In the genomic region with DNA sequence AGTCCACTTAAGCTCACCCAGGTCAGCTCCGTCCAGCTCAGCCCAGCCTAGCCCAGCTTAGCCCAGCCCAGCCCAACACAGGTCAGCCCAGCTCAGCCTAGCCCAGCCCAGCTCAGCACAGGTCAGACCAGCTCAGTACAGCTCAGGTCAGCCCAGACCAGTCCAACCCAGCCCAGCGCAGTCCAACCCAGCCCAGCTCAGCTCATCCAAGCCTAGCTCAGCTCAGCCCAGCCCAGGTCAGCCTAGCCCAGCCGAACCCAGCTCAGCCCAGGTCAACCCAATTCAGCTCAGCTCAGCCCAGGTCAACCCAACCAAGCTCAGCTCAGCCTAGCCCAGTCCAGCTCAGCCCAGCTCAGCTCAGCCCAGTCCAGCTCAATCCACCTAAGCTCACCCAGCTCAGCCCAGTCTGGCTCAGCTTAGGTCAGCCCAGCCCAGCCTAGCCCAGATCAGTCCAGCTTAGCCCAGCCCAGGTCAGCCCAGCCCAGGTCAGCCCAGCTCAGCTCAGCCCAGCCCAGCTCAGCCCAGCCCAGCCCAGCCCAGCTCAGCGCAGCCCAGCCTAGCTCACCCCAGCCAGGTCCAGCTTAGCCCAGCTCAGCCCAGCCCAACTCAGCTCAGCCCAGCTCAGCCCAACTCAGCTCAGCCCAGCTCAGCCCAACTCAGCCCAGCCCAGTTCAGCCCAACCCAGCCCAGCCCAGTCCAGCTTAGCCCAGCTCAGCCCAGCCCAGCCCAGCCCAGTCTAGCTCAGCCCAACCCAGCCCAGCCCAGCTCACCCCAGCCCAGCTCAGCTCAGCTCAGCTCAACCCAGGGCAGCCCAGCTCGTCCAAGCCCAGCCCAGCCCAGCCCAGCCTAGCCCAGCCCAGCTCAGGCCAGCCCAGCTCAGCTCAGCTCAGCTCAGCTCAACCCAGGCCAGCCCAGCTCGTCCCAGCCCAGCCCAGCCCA, we compare ENCODE assay signal across 31 cellular contexts.
DNase-seq lines count a peak whose midpoint lies in the region; ATAC-seq, FAIRE-seq and TF ChIP-seq lines count a peak whose summit lies in the region.
"Had no signal": no experiment of that assay in that cellular context is flagged by ENCODE, and none has a peak within 500 bp of the region (broad histone marks: within the 10 kb centered on the region; RNA-seq: fewer than 3 reads in every experiment).

No MANE protein-coding gene starts in this region.

- H3K4me2 ChIP-seq in OCI-LY7 (ENCODE audit: low read length): no peak overlapping the region
- H3K4me2 ChIP-seq: PC-9 had no signal

- BruUV-seq in OCI-LY7 (replicated peaks; lab: Mats Ljungman, UMichigan): no TSS peak

- H3K36me3 Mint-ChIP-seq in endodermal cell (ENCODE audit: low read depth): no peaks in the 10 kb centered on the region
- no peaks in the 10 kb centered on the region for H3K36me3 Mint-ChIP-seq in osteocyte (ENCODE audit: unreplicated experiment)
- H3K36me3 Mint-ChIP-seq: CD8-positive, alpha-beta memory T cell had no signal

- H3K27me3 ChIP-seq in endodermal cell (ENCODE audit: control insufficient read depth, insufficient read depth, low read length, poor library complexity, severe bottlenecking): no peaks in the 10 kb centered on the region
- H3K27me3 ChIP-seq: colonic mucosa, upper lobe of left lung had no signal

- no peaks in the 10 kb centered on the region for H4K20me1 ChIP-seq in OCI-LY7 (ENCODE audit: insufficient read depth, low read length)

- CTCF ChIA-PET in OCI-LY7 (lab: Charles Lee; ENCODE audit: unreplicated experiment): interaction anchor here (0.8 to 1.5 kb wide), 2 partner anchors 63 to 74 kb away, joined by 3 to 6 read pairs; no protein-coding TSS in a partner anchor

- H3K36me3 ChIP-seq in OCI-LY7 (ENCODE audit: insufficient read depth, low read length) (no peaks in the 10 kb centered on the region), endodermal cell (ENCODE audit: control insufficient read depth, insufficient read depth, low read length) (no peaks in the 10 kb centered on the region)
- H3K36me3 ChIP-seq: colonic mucosa, gastroesophageal sphincter, left ventricle myocardium inferior, upper lobe of left lung had no signal

- no peak for FAIRE-seq in H54 (lab: Jason Lieb, UNC)
- FAIRE-seq: HepG2, TTC549 had no signal

- H3K4me1 ChIP-seq in OCI-LY7 (ENCODE audit: insufficient read depth, low read length, poor library complexity, severe bottlenecking): peaks cover 27% of the 10 kb centered on the region
- H3K4me1 ChIP-seq in endodermal cell (ENCODE audit: control insufficient read depth, insufficient read depth, low read length): no peaks in the 10 kb centered on the region
- H3K4me1 ChIP-seq: colonic mucosa, gastroesophageal sphincter, left ventricle myocardium inferior, upper lobe of left lung had no signal

- peak; percentile 20 for DNase-seq in OCI-LY7 (ENCODE audit: low spot score)
- peak; percentile 27 for DNase-seq in endodermal cell
- peak; percentile 81 for DNase-seq in osteocyte (ENCODE audit: extremely low spot score, unreplicated experiment)
- no peak for DNase-seq in NCI-H82 treated with DMSO at 0.1 percent for 48 hours (lab: John Stamatoyannopoulos, UW; ENCODE audit: unreplicated experiment)
- DNase-seq in H54 (ENCODE audit: insufficient read length, low spot score): no peak
- no peak for DNase-seq in iPS-NIHi11 (ENCODE audit: low spot score)
- DNase-seq: activated CD4-positive, alpha-beta T cell treated with anti-CD3 and anti-CD28 coated beads for 1 hour; activated CD8-positive, alpha-beta T cell treated with anti-CD3 and anti-CD28 coated beads, Interleukin-2, amount 10 ng/mL, durations not matched to agents 7 days and 5 days; activated naive CD4-positive, alpha-beta T cell treated with anti-CD3 and anti-CD28 coated beads for 36 hours; activated T-cell treated with anti-CD3 and anti-CD28 coated beads, Interleukin-2, amount 50 U/mL, for 72 hours; colonic mucosa; DMS53; GF-D8; H9; hippocampal formation; left ventricle myocardium inferior; midbrain; NCI-H1105 treated with DMSO at 0.1 percent for 48 hours; NCI-H2029 treated with DMSO at 0.1 percent for 48 hours; NCI-H226; PC-9; SIG-M5; stimulated activated CD8-positive, alpha-beta memory T cell treated with anti-CD3 and anti-CD28 coated beads, Interleukin-4, amount 100 ng/mL, for 48 hours had no signal

- no peaks in the 10 kb centered on the region for H3K9me2 ChIP-seq in OCI-LY7 (ENCODE audit: insufficient read depth, low read length)

- H3K9me3 ChIP-seq in OCI-LY7 (ENCODE audit: low read length) (no peaks in the 10 kb centered on the region), endodermal cell (ENCODE audit: control insufficient read depth, low read length) (peaks cover 7% of the 10 kb centered on the region)
- H3K9me3 ChIP-seq: colonic mucosa, gastroesophageal sphincter, left ventricle myocardium inferior, upper lobe of left lung had no signal

- no peaks in the 10 kb centered on the region for H3K4me1 Mint-ChIP-seq in endodermal cell
- no peaks in the 10 kb centered on the region for H3K4me1 Mint-ChIP-seq in osteocyte (ENCODE audit: unreplicated experiment)
- H3K4me1 Mint-ChIP-seq: CD8-positive, alpha-beta memory T cell; H9 had no signal

- intact Hi-C loops in OCI-LY7 (cut with micrococcal nuclease; ENCODE audit: unreplicated experiment): no loop called here

- no peak for ATAC-seq in GM21786 (IDR thresholded peaks at IDR 0.05; ENCODE audit: unreplicated experiment)
- ATAC-seq: activated CD8-positive, alpha-beta T cell treated with anti-CD3 and anti-CD28 coated beads, Interleukin-2, amount 10 ng/mL, durations not matched to agents 7 days and 5 days; gastroesophageal sphincter; HepG2 had no signal

- POLR2A ChIA-PET in OCI-LY7 (lab: Charles Lee): interaction anchor here (0.8 to 2.3 kb wide), 4 partner anchors 90 to 146 kb away, joined by 3 to 6 read pairs (median 5); no protein-coding TSS in a partner anchor

- TF ChIP-seq POLR2A in GM10847 (IDR thresholded peaks at IDR 0.05; ENCODE audit: extremely low read depth, insufficient read length) (peak; percentile 14), H54 (IDR thresholded peaks at IDR 0.05; ENCODE audit: low read depth, low read length) (no peak)

- H3K9ac ChIP-seq in endodermal cell (ENCODE audit: extremely low read depth, low read length, poor library complexity, severe bottlenecking): no peak overlapping the region

- 78 to 84% methylated on average over 3 to 5 of the region's 6 CpGs for WGBS in endodermal cell (ENCODE audit: insufficient coverage in 1 of 2, insufficient read length in 1 of 2), 2 experiments

- no peak overlapping the region for H3K4me3 ChIP-seq in OCI-LY7 (ENCODE audit: low read depth, low read length, poor library complexity, severe bottlenecking)
- H3K4me3 ChIP-seq in endodermal cell (ENCODE audit: low read length): no peak overlapping the region
- H3K4me3 ChIP-seq: colonic mucosa, gastroesophageal sphincter, left ventricle myocardium inferior, PC-9, upper lobe of left lung had no signal

- H3K9me3 Mint-ChIP-seq in endodermal cell (peaks cover 50% of the 10 kb centered on the region), osteocyte (ENCODE audit: unreplicated experiment) (no peaks in the 10 kb centered on the region)
- H3K9me3 Mint-ChIP-seq: activated naive CD4-positive, alpha-beta T cell treated with anti-CD3 and anti-CD28 coated beads for 36 hours; activated T-cell treated with anti-CD3 and anti-CD28 coated beads, Interleukin-2, amount 50 U/mL, for 72 hours; CD8-positive, alpha-beta memory T cell had no signal

- H3K27me3 Mint-ChIP-seq in endodermal cell (ENCODE audit: insufficient read depth) (peaks cover 2% of the 10 kb centered on the region), osteocyte (ENCODE audit: unreplicated experiment) (no peaks in the 10 kb centered on the region)
- H3K27me3 Mint-ChIP-seq: CD8-positive, alpha-beta memory T cell; progenitor cell of endocrine pancreas had no signal

- H3K79me2 ChIP-seq in OCI-LY7 (ENCODE audit: insufficient read depth, low read depth, low read length): no peaks in the 10 kb centered on the region

- TF ChIP-seq CTCF in OCI-LY7 (conservative IDR thresholded peaks at IDR 0.05; ENCODE audit: low read length) (no peak), endodermal cell (conservative IDR thresholded peaks at IDR 0.05) (no peak), osteocyte (IDR thresholded peaks at IDR 0.05) (no peak)

- no peak overlapping the region for H3K4me3 Mint-ChIP-seq in endodermal cell
- no peak overlapping the region for H3K4me3 Mint-ChIP-seq in osteocyte (ENCODE audit: unreplicated experiment)
- H3K4me3 Mint-ChIP-seq: activated CD8-positive, alpha-beta T cell treated with anti-CD3 and anti-CD28 coated beads, Interleukin-2, amount 10 ng/mL, durations not matched to agents 7 days and 5 days; activated naive CD4-positive, alpha-beta T cell treated with anti-CD3 and anti-CD28 coated beads for 36 hours; activated T-cell treated with anti-CD3 and anti-CD28 coated beads, Interleukin-2, amount 50 U/mL, for 72 hours; CD8-positive, alpha-beta memory T cell; H9 had no signal

- no peak overlapping the region for H3K27ac Mint-ChIP-seq in endodermal cell
- H3K27ac Mint-ChIP-seq in osteocyte (ENCODE audit: unreplicated experiment): no peak overlapping the region
- H3K27ac Mint-ChIP-seq: activated CD8-positive, alpha-beta T cell treated with anti-CD3 and anti-CD28 coated beads, Interleukin-2, amount 10 ng/mL, durations not matched to agents 7 days and 5 days; activated naive CD4-positive, alpha-beta T cell treated with anti-CD3 and anti-CD28 coated beads for 36 hours; activated T-cell treated with anti-CD3 and anti-CD28 coated beads, Interleukin-2, amount 50 U/mL, for 72 hours; CD8-positive, alpha-beta memory T cell; H9; progenitor cell of endocrine pancreas had no signal

- no peak overlapping the region for H3K27ac ChIP-seq in OCI-LY7 (ENCODE audit: low read depth, low read length, poor library complexity, severe bottlenecking)
- no peak overlapping the region for H3K27ac ChIP-seq in endodermal cell (ENCODE audit: low read depth, low read length)
- H3K27ac ChIP-seq: colonic mucosa, gastroesophageal sphincter, left ventricle myocardium inferior, PC-9 had no signal

- H2AFZ ChIP-seq in OCI-LY7 (ENCODE audit: low read length): no peak overlapping the region
- H2AFZ ChIP-seq: PC-9 had no signal

Comparison
In these comparisons a context has a peak if more than half of its experiments do, and no peak if none do; other contexts are left out.
1. DNase-seq: peak in OCI-LY7 (single experiment), endodermal cell (single experiment) and osteocyte (single experiment); none in NCI-H82 treated with DMSO at 0.1 percent for 48 hours (single experiment), H54 (single experiment) and iPS-NIHi11 (single experiment).